1 cellular context compared by ENCODE assay signal in the genomic region with DNA sequence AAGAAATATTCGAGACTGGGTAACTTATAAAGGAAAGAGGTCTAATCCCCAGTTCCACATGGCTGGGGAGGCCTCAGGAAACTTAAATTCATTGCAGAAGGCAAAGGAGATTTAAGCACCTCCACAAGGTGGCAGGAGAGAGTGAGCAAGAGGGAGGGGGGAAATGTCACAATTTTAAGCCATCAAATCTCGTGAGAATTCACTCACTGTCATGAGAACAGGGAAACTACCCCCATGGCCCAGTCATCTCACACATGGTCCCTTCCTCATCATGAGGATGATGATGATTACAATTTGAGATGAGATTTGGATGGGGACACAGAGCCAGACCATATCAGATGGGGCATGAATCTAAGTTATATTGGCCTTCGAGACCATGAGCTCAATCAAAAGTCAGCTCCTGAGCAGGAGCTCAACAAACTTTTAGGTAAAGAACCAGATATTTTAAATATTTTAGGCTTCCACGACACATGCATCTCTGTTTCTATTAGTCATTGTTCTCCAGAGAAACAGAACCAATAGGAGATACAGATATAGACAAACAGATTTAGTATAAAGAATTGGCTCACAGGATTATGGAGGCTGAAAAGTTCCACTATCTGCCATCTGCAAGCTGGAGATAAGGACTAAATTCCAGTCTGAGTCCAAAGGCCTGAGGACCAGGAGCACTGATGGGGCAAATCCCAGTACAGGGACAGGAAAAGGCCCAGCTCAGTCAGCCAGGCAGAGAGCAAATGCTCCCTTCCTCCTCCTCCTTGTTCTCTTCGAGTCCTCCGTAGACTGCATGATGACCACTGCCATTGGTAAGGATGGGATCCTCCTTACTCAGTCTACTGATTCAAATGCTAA.
TF ChIP-seq lines count a peak whose summit lies in the region.

No MANE protein-coding gene starts in this region.

TF ChIP-seq in Ishikawa, 13 proteins besides CTCF, POLR2A, EP300 and RAD21 (continued from another document):
- TF ChIP-seq, protein P1, sequence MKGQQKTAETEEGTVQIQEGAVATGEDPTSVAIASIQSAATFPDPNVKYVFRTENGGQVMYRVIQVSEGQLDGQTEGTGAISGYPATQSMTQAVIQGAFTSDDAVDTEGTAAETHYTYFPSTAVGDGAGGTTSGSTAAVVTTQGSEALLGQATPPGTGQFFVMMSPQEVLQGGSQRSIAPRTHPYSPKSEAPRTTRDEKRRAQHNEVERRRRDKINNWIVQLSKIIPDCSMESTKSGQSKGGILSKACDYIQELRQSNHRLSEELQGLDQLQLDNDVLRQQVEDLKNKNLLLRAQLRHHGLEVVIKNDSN (IDR thresholded peaks at IDR 0.05), result no peak
- TF ChIP-seq CEBPB (IDR thresholded peaks at IDR 0.05) (no peak), NFIC (IDR thresholded peaks at IDR 0.05) (no peak), ZBTB7A (IDR thresholded peaks at IDR 0.05; ENCODE audit: low read depth) (no peak), TEAD4 (IDR thresholded peaks at IDR 0.05) (no peak), FOXM1 (IDR thresholded peaks at IDR 0.05; ENCODE audit: borderline replicate concordance, low read depth) (no peak)
- TF ChIP-seq, protein P2, sequence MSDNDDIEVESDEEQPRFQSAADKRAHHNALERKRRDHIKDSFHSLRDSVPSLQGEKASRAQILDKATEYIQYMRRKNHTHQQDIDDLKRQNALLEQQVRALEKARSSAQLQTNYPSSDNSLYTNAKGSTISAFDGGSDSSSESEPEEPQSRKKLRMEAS (IDR thresholded peaks at IDR 0.05), result no peak
- TF ChIP-seq, protein P3, sequence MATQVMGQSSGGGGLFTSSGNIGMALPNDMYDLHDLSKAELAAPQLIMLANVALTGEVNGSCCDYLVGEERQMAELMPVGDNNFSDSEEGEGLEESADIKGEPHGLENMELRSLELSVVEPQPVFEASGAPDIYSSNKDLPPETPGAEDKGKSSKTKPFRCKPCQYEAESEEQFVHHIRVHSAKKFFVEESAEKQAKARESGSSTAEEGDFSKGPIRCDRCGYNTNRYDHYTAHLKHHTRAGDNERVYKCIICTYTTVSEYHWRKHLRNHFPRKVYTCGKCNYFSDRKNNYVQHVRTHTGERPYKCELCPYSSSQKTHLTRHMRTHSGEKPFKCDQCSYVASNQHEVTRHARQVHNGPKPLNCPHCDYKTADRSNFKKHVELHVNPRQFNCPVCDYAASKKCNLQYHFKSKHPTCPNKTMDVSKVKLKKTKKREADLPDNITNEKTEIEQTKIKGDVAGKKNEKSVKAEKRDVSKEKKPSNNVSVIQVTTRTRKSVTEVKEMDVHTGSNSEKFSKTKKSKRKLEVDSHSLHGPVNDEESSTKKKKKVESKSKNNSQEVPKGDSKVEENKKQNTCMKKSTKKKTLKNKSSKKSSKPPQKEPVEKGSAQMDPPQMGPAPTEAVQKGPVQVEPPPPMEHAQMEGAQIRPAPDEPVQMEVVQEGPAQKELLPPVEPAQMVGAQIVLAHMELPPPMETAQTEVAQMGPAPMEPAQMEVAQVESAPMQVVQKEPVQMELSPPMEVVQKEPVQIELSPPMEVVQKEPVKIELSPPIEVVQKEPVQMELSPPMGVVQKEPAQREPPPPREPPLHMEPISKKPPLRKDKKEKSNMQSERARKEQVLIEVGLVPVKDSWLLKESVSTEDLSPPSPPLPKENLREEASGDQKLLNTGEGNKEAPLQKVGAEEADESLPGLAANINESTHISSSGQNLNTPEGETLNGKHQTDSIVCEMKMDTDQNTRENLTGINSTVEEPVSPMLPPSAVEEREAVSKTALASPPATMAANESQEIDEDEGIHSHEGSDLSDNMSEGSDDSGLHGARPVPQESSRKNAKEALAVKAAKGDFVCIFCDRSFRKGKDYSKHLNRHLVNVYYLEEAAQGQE (IDR thresholded peaks at IDR 0.05; ENCODE audit: low read depth), result no peak
